In the genomic region with DNA sequence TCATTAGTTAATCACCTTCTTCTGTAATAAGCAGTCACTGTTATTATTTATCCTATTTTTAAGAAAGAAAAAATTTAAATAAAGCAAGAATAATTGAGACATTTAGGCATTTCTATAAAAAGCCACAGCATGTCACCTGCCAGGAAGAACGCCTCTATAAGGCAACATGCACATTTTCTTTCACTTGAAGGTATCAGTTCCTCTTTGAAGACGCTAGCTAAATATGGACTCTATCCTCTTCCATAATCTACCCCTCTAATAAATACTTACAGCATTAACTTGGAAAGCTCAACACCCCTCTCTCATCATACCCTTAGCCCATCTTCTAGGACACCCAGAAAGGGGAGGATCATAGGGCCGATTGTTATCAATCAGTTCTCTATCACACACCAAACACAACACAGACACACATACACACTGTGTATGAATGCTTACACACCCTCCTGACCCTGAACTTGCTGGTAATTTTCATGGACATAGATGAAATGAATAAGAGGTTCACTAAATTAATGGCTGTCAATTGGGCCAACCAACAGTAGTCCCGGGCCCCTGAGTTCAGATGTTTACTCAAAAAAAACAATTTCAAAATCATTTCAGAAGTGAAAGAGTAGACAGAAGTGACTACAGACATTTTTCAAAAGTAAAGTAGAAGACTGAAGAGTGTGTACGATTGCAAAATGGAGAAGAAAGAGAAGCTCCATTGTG, we compare ENCODE assay signal across 10 cellular contexts.
DNase-seq lines count a peak whose midpoint lies in the region; ATAC-seq and TF ChIP-seq lines count a peak whose summit lies in the region.
"Had no signal": no experiment of that assay in that cellular context is flagged by ENCODE, and none has a peak within 500 bp of the region (broad histone marks: within the 10 kb centered on the region; RNA-seq: fewer than 3 reads in every experiment).

No MANE protein-coding gene starts in this region.

- TF ChIP-seq POLR2A in right lobe of liver (IDR thresholded peaks at IDR 0.05), result no peak

- no peak overlapping the region for H3K56ac ChIP-seq in H9 (ENCODE audit: insufficient read length, low read depth, low read length)

- H3K4me1 ChIP-seq in BLaER1 (peaks cover 39% of the 10 kb centered on the region), right lobe of liver (no peaks in the 10 kb centered on the region), H9 (ENCODE audit: insufficient read depth, low read length) (no peaks in the 10 kb centered on the region)

- H2BK20ac ChIP-seq in H9 (ENCODE audit: low read depth, low read length, poor library complexity, severe bottlenecking), result no peak overlapping the region

- H3K4ac ChIP-seq in H9 (ENCODE audit: low read depth, low read length), result no peak overlapping the region

- no peak overlapping the region for H2BK12ac ChIP-seq in H9 (ENCODE audit: insufficient read length, low read depth, low read length)

- H3K9me3 ChIP-seq in BLaER1 (peaks cover 10% of the 10 kb centered on the region), right lobe of liver (no peaks in the 10 kb centered on the region), H9 (ENCODE audit: control insufficient read depth, low read depth, low read length) (no peaks in the 10 kb centered on the region)

- H3K18ac ChIP-seq in H9 (ENCODE audit: insufficient read length, low read depth, low read length), result no peak overlapping the region

- H3K27ac ChIP-seq in BLaER1 (no peak overlapping the region), right lobe of liver (no peak overlapping the region), H9 (ENCODE audit: insufficient read length, low read depth, low read length) (no peak overlapping the region)

- no peak overlapping the region for H3K4me3 ChIP-seq in BLaER1
- no peak overlapping the region for H3K4me3 ChIP-seq in right lobe of liver

- no peak overlapping the region for H4K8ac ChIP-seq in H9 (replicated peaks; ENCODE audit: insufficient read length, low read depth, low read length)

- H3K4me1 Mint-ChIP-seq in H9, result peaks cover 12 to 13% of the 10 kb centered on the region in 2 experiments

- H2AK5ac ChIP-seq in H9 (ENCODE audit: insufficient read length, low read length), result no peak overlapping the region

- H3K79me2 ChIP-seq in H9 (ENCODE audit: insufficient read depth, low read length), result no peaks in the 10 kb centered on the region

- ATAC-seq in GM19324 (IDR thresholded peaks at IDR 0.05; ENCODE audit: low FRiP score, unreplicated experiment), result peak; percentile 84
- peak; percentile 83 for ATAC-seq in HG02798 (IDR thresholded peaks at IDR 0.05; ENCODE audit: poor library complexity, unreplicated experiment)
- ATAC-seq in HG03558 (IDR thresholded peaks at IDR 0.05; ENCODE audit: extremely low read depth, unreplicated experiment), result peak; percentile 85
- no peak for ATAC-seq in right lobe of liver
- ATAC-seq: activated T-cell treated with anti-CD3 and anti-CD28 coated beads, Interleukin-2, amount 50 U/mL, for 4 hours; left ventricle myocardium superior had no signal

- no peak for DNase-seq in right lobe of liver
- no peak for DNase-seq in NCI-H748 (lab: John Stamatoyannopoulos, UW; ENCODE audit: unreplicated experiment)
- no peak for DNase-seq in H9
- no peak for DNase-seq in globus pallidus (ENCODE audit: low spot score)
- DNase-seq: activated T-cell treated with anti-CD3 and anti-CD28 coated beads, Interleukin-2, amount 50 U/mL, for 4 hours; left ventricle myocardium superior had no signal

- H2BK120ac ChIP-seq in H9 (ENCODE audit: low read depth, low read length, poor library complexity, severe bottlenecking), result no peak overlapping the region

- H3K79me1 ChIP-seq in H9 (ENCODE audit: insufficient read depth, low read depth, low read length, poor library complexity, severe bottlenecking), result no peaks in the 10 kb centered on the region

- no peaks in the 10 kb centered on the region for H3K27me3 Mint-ChIP-seq in H9 (ENCODE audit: low read depth)

- no peak overlapping the region for H4K5ac ChIP-seq in H9 (ENCODE audit: insufficient read length, low read depth, low read length)

- WGBS in right lobe of liver (ENCODE audit: insufficient coverage, low coverage, low lambda C conversion rate, missing lambda C conversion rate), result 61% methylated on average over 5 of the region's 5 CpGs
- WGBS in H9 (ENCODE audit: extremely low coverage, insufficient read length, low lambda C conversion rate), result no CpG with 5 or more reads among the region's 5 CpGs

- H3K36me3 ChIP-seq in BLaER1, result no peaks in the 10 kb centered on the region
- H3K36me3 ChIP-seq in right lobe of liver, result no peaks in the 10 kb centered on the region

- no peak overlapping the region for H2BK5ac ChIP-seq in H9 (ENCODE audit: insufficient read length, low read length)

- H3K23ac ChIP-seq in H9 (ENCODE audit: insufficient read length, low read depth, low read length), result no peak overlapping the region

- H2AFZ ChIP-seq in H9 (ENCODE audit: low read length), result no peak overlapping the region

- H3K27me3 ChIP-seq in BLaER1 (no peaks in the 10 kb centered on the region), right lobe of liver (no peaks in the 10 kb centered on the region), H9 (ENCODE audit: insufficient read depth, low read length) (no peaks in the 10 kb centered on the region)

- H4K20me1 ChIP-seq in BLaER1, result no peaks in the 10 kb centered on the region
- no peaks in the 10 kb centered on the region for H4K20me1 ChIP-seq in H9 (ENCODE audit: control insufficient read depth, insufficient read depth, insufficient read length)

- peaks cover 0 to 9% (median under 1%) of the 10 kb centered on the region in 3 experiments; a peak in 3 of 7 replicates for H3K36me3 Mint-ChIP-seq in H9 (ENCODE audit: insufficient read depth in 1 of 3, low read depth in 3 of 3)

- no peaks in the 10 kb centered on the region for H3K23me2 ChIP-seq in H9 (ENCODE audit: insufficient read length, low read depth, low read length, poor library complexity, severe bottlenecking)

- intact Hi-C loops in right lobe of liver (cut with DNase I), result loop anchor here (10.0 kb wide), 2 partner anchors 524 to 534 kb away; no protein-coding TSS in a partner anchor

- H3K9ac ChIP-seq in BLaER1, result no peak overlapping the region
- H3K9ac ChIP-seq in H9 (ENCODE audit: extremely low read depth, insufficient read length, low read length), result no peak overlapping the region

- H3K14ac ChIP-seq in H9 (ENCODE audit: insufficient read depth, low read length), result no peak overlapping the region

- no peak overlapping the region for H3T11ph ChIP-seq in H9 (ENCODE audit: low read length)

- H3K4me2 ChIP-seq in BLaER1 (peak overlapping the region; percentile 83), H9 (ENCODE audit: insufficient read depth, insufficient read length, low read length) (no peak overlapping the region)

- TF ChIP-seq CTCF in right lobe of liver (IDR thresholded peaks at IDR 0.05) (no peak), H9 (conservative IDR thresholded peaks at IDR 0.05) (no peak)

- H3K27ac Mint-ChIP-seq in H9, result no peak overlapping the region

- H3K9me3 Mint-ChIP-seq in H9, result peaks cover 0 to 7% of the 10 kb centered on the region in 2 experiments; a peak in 4 of 5 replicates

- H3K4me3 Mint-ChIP-seq in H9, result no peak overlapping the region
- H3K4me3 Mint-ChIP-seq: activated T-cell treated with anti-CD3 and anti-CD28 coated beads, Interleukin-2, amount 50 U/mL, for 4 hours had no signal

- no peak overlapping the region for H4K91ac ChIP-seq in H9 (ENCODE audit: insufficient read length, low read depth, low read length)

- no peak overlapping the region for H2BK15ac ChIP-seq in H9 (ENCODE audit: low read depth, low read length)

Comparison
In these comparisons a context has a peak if more than half of its experiments do, and no peak if none do; other contexts are left out.
1. ATAC-seq: peak in GM19324 (single experiment), HG02798 (single experiment) and HG03558 (single experiment); none in right lobe of liver (0 of 4).